ENCODE assay signal across 9 cellular contexts in genomic region chr2:137997733-137998132, GRCh38. TPM values are rescaled to one million over a fixed set of nuclear protein-coding genes. Genes with fewer than 3 reads are reported as not detected.
"Had no signal": no experiment of that assay in that cellular context is flagged by ENCODE, and none has a peak within 500 bp of the region (broad histone marks: within the 10 kb centered on the region; RNA-seq: fewer than 3 reads in every experiment).

No MANE protein-coding gene starts in this region.

- ATAC-seq: GM12878 had no signal

- H3K4me3 ChIP-seq: GM12878 had no signal

- FAIRE-seq: G401.6, GM12878, GM12891, GM12892, GM18507, GM19239 had no signal

- DNase-seq: GDM1, GF-D8 had no signal

RNA-seq across cellular contexts. Expression of gene HNMT, which starts 33.5 kb away (rescaled TPM):
- total RNA-seq: G401, GM12878 had no signal
- polyA plus RNA-seq: GM12878 had no signal
